Comparison of ENCODE assay signal across 1 cellular context in the genomic region with DNA sequence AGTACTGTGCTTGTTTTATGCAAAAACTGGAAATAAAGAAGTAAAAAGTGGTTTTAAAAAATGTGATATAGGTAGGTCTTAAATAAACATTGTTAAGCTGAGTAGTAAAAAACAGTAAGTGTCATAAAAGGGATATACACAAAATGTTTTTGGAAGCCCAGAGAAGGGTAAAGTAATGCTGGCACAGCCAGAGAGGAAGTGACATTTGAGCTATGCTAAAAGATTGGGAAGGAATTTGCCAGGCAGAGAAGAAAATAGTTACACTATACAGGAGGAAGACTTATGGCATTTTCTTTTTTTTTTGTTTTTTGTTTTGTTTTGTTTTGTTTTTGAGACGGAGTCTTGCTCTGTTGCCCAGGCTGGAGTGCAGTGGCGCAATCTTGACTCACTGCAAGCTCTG.
TF ChIP-seq lines count a peak whose summit lies in the region.

No MANE protein-coding gene starts in this region.

TF ChIP-seq in SK-N-SH treated with all-trans-retinoic acid at 6 μM for 48 hours, 23 proteins besides CTCF, POLR2A, EP300 and RAD21 (continued from another document):
- TF ChIP-seq PPARA (CRISPR knock-in tag; IDR thresholded peaks at IDR 0.05; ENCODE audit: borderline replicate concordance) (no peak), TOX (CRISPR knock-in tag; IDR thresholded peaks at IDR 0.05; ENCODE audit: borderline replicate concordance) (no peak), BACH2 (CRISPR knock-in tag; IDR thresholded peaks at IDR 0.05; ENCODE audit: borderline replicate concordance) (no peak), CSRNP3 (CRISPR knock-in tag; IDR thresholded peaks at IDR 0.05) (no peak)
- TF ChIP-seq, protein P1, sequence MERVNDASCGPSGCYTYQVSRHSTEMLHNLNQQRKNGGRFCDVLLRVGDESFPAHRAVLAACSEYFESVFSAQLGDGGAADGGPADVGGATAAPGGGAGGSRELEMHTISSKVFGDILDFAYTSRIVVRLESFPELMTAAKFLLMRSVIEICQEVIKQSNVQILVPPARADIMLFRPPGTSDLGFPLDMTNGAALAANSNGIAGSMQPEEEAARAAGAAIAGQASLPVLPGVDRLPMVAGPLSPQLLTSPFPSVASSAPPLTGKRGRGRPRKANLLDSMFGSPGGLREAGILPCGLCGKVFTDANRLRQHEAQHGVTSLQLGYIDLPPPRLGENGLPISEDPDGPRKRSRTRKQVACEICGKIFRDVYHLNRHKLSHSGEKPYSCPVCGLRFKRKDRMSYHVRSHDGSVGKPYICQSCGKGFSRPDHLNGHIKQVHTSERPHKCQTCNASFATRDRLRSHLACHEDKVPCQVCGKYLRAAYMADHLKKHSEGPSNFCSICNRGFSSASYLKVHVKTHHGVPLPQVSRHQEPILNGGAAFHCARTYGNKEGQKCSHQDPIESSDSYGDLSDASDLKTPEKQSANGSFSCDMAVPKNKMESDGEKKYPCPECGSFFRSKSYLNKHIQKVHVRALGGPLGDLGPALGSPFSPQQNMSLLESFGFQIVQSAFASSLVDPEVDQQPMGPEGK (CRISPR knock-in tag; IDR thresholded peaks at IDR 0.05; ENCODE audit: borderline replicate concordance): no peak
